1 cellular context compared by ENCODE assay signal in genomic region chr7:104790440-104790839, GRCh38.
TF ChIP-seq lines count a peak whose summit lies in the region.

No MANE protein-coding gene starts in this region.

TF ChIP-seq in HepG2, 621 proteins besides CTCF, POLR2A, EP300 and RAD21:
- TF ChIP-seq ZNF432 (CRISPR knock-in tag; IDR thresholded peaks at IDR 0.05; ENCODE audit: borderline replicate concordance), result no peak
- no peak for TF ChIP-seq HNRNPL (IDR thresholded peaks at IDR 0.05; ENCODE audit: low read depth, low read length)
